Comparison of ENCODE assay signal across 1 cellular context in the genomic region with DNA sequence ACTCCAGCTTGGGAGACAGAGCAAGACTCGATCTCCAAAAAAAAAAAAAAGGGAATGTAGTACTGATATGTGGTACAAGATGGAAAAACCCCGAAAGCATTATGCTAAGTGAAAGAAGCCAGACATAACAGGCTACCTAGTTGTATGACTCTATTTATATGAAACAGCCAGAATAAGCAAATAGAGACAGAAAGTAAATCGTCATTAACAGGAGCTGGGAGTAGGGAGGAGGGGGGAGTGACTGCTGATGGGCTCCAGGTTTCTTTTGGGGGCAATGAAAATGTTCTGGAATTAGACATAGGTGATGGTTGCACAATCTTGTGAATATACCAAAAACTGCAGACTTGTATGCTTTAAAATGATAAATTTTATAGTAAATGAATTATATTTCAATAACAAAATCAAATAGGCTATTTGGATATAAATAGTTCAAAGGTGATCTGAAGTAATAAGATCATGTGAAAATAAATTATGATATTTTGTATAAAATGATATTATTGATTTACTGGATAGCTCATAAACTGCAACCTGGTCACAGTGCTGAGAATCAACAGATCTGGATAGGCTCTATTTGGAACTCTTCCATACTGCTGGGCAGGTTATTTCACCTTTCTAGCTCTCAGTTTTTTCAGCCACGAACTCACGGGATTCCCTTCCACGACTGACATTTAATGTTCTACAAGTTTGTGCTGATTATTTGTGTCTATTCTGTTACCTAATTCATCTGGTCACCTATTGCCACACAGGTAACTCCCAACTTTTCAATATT.
TF ChIP-seq lines count a peak whose summit lies in the region.

No MANE protein-coding gene starts in this region.

TF ChIP-seq in GM12878, 131 proteins besides CTCF, POLR2A, EP300 and RAD21:
- TF ChIP-seq SMAD5 (IDR thresholded peaks at IDR 0.05; ENCODE audit: low read depth) (no peak), EZH2 (IDR thresholded peaks at IDR 0.05; ENCODE audit: borderline replicate concordance, control insufficient read depth, low read depth, low read length) (no peak), CBFB (IDR thresholded peaks at IDR 0.05; ENCODE audit: low read depth) (no peak), MTA2 (IDR thresholded peaks at IDR 0.05; ENCODE audit: low read depth) (no peak), NFXL1 (IDR thresholded peaks at IDR 0.05; ENCODE audit: borderline replicate concordance) (no peak), TAF1 (IDR thresholded peaks at IDR 0.05; ENCODE audit: borderline replicate concordance, low read depth, low read length) (no peak)
- TF ChIP-seq, protein P1, sequence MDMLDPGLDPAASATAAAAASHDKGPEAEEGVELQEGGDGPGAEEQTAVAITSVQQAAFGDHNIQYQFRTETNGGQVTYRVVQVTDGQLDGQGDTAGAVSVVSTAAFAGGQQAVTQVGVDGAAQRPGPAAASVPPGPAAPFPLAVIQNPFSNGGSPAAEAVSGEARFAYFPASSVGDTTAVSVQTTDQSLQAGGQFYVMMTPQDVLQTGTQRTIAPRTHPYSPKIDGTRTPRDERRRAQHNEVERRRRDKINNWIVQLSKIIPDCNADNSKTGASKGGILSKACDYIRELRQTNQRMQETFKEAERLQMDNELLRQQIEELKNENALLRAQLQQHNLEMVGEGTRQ (IDR thresholded peaks at IDR 0.05; ENCODE audit: borderline replicate concordance, low read depth, low read length): no peak
- TF ChIP-seq, protein P2, sequence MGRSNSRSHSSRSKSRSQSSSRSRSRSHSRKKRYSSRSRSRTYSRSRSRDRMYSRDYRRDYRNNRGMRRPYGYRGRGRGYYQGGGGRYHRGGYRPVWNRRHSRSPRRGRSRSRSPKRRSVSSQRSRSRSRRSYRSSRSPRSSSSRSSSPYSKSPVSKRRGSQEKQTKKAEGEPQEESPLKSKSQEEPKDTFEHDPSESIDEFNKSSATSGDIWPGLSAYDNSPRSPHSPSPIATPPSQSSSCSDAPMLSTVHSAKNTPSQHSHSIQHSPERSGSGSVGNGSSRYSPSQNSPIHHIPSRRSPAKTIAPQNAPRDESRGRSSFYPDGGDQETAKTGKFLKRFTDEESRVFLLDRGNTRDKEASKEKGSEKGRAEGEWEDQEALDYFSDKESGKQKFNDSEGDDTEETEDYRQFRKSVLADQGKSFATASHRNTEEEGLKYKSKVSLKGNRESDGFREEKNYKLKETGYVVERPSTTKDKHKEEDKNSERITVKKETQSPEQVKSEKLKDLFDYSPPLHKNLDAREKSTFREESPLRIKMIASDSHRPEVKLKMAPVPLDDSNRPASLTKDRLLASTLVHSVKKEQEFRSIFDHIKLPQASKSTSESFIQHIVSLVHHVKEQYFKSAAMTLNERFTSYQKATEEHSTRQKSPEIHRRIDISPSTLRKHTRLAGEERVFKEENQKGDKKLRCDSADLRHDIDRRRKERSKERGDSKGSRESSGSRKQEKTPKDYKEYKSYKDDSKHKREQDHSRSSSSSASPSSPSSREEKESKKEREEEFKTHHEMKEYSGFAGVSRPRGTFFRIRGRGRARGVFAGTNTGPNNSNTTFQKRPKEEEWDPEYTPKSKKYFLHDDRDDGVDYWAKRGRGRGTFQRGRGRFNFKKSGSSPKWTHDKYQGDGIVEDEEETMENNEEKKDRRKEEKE (IDR thresholded peaks at IDR 0.05): no peak
- TF ChIP-seq, protein P3, sequence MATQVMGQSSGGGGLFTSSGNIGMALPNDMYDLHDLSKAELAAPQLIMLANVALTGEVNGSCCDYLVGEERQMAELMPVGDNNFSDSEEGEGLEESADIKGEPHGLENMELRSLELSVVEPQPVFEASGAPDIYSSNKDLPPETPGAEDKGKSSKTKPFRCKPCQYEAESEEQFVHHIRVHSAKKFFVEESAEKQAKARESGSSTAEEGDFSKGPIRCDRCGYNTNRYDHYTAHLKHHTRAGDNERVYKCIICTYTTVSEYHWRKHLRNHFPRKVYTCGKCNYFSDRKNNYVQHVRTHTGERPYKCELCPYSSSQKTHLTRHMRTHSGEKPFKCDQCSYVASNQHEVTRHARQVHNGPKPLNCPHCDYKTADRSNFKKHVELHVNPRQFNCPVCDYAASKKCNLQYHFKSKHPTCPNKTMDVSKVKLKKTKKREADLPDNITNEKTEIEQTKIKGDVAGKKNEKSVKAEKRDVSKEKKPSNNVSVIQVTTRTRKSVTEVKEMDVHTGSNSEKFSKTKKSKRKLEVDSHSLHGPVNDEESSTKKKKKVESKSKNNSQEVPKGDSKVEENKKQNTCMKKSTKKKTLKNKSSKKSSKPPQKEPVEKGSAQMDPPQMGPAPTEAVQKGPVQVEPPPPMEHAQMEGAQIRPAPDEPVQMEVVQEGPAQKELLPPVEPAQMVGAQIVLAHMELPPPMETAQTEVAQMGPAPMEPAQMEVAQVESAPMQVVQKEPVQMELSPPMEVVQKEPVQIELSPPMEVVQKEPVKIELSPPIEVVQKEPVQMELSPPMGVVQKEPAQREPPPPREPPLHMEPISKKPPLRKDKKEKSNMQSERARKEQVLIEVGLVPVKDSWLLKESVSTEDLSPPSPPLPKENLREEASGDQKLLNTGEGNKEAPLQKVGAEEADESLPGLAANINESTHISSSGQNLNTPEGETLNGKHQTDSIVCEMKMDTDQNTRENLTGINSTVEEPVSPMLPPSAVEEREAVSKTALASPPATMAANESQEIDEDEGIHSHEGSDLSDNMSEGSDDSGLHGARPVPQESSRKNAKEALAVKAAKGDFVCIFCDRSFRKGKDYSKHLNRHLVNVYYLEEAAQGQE (IDR thresholded peaks at IDR 0.05; ENCODE audit: low read depth, low read length): no peak
- TF ChIP-seq, protein P4, sequence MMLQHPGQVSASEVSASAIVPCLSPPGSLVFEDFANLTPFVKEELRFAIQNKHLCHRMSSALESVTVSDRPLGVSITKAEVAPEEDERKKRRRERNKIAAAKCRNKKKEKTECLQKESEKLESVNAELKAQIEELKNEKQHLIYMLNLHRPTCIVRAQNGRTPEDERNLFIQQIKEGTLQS (IDR thresholded peaks at IDR 0.05; ENCODE audit: borderline replicate concordance, extremely low read depth, low read depth, low read length): no peak
- TF ChIP-seq, protein P5, sequence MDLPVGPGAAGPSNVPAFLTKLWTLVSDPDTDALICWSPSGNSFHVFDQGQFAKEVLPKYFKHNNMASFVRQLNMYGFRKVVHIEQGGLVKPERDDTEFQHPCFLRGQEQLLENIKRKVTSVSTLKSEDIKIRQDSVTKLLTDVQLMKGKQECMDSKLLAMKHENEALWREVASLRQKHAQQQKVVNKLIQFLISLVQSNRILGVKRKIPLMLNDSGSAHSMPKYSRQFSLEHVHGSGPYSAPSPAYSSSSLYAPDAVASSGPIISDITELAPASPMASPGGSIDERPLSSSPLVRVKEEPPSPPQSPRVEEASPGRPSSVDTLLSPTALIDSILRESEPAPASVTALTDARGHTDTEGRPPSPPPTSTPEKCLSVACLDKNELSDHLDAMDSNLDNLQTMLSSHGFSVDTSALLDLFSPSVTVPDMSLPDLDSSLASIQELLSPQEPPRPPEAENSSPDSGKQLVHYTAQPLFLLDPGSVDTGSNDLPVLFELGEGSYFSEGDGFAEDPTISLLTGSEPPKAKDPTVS (IDR thresholded peaks at IDR 0.05; ENCODE audit: low read depth, low read length): no peak
- TF ChIP-seq, protein P6, sequence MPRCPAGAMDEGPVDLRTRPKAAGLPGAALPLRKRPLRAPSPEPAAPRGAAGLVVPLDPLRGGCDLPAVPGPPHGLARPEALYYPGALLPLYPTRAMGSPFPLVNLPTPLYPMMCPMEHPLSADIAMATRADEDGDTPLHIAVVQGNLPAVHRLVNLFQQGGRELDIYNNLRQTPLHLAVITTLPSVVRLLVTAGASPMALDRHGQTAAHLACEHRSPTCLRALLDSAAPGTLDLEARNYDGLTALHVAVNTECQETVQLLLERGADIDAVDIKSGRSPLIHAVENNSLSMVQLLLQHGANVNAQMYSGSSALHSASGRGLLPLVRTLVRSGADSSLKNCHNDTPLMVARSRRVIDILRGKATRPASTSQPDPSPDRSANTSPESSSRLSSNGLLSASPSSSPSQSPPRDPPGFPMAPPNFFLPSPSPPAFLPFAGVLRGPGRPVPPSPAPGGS (IDR thresholded peaks at IDR 0.05; ENCODE audit: borderline replicate concordance, insufficient read depth, low read depth, low read length, poor library complexity, severe bottlenecking): no peak
- TF ChIP-seq, protein P7, sequence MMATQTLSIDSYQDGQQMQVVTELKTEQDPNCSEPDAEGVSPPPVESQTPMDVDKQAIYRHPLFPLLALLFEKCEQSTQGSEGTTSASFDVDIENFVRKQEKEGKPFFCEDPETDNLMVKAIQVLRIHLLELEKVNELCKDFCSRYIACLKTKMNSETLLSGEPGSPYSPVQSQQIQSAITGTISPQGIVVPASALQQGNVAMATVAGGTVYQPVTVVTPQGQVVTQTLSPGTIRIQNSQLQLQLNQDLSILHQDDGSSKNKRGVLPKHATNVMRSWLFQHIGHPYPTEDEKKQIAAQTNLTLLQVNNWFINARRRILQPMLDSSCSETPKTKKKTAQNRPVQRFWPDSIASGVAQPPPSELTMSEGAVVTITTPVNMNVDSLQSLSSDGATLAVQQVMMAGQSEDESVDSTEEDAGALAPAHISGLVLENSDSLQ (IDR thresholded peaks at IDR 0.05): no peak
